ENCODE assay signal across 15 cellular contexts in the genomic region with DNA sequence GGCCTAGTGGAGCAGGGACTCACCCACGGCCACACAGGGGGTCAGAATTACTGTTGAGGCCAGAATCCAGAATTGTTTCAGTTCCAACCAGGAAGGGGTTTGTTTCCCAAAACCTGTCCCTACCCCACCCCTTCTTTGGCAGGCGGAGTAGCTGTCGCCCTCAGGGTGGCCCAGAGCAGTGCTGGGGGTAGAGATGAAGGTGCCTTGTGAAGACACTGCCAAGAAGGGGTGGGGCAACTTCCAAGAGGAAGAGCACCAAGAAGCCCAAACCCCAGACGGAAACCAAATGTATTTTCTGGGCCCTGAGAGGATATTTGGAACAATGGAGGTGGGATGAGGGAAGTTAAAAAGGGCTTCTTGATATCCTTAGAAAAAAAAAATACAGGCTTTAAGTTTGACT. TPM values are rescaled to one million over a fixed set of nuclear protein-coding genes. Genes with fewer than 3 reads are reported as not detected.
DNase-seq lines count a peak whose midpoint lies in the region; ATAC-seq and TF ChIP-seq lines count a peak whose summit lies in the region.
"Had no signal": no experiment of that assay in that cellular context is flagged by ENCODE, and none has a peak within 500 bp of the region (broad histone marks: within the 10 kb centered on the region; RNA-seq: fewer than 3 reads in every experiment).

No MANE protein-coding gene starts in this region.

- H3K27me3 Mint-ChIP-seq in MCF 10A (ENCODE audit: insufficient read depth, unreplicated experiment) = no peaks in the 10 kb centered on the region
- H3K27me3 Mint-ChIP-seq in activated naive CD4-positive, alpha-beta T cell treated with anti-CD3 and anti-CD28 coated beads, Interleukin-2, amount 10 ng/mL, durations not matched to agents 7 days and 5 days = peaks cover 11% of the 10 kb centered on the region
- H3K27me3 Mint-ChIP-seq: activated CD8-positive, alpha-beta memory T cell treated with anti-CD3 and anti-CD28 coated beads, Interleukin-2, amount 10 ng/mL, durations not matched to agents 7 days and 5 days; activated naive CD8-positive, alpha-beta T cell had no signal

- no peaks in the 10 kb centered on the region for H3K9me3 Mint-ChIP-seq in MCF 10A (ENCODE audit: unreplicated experiment)
- H3K9me3 Mint-ChIP-seq in activated naive CD4-positive, alpha-beta T cell treated with anti-CD3 and anti-CD28 coated beads, Interleukin-2, amount 10 ng/mL, durations not matched to agents 7 days and 5 days = no peaks in the 10 kb centered on the region

- no peak overlapping the region for H4K8ac ChIP-seq in trophoblast cell (ENCODE audit: low read depth, low read length)

- no peak overlapping the region for H2BK120ac ChIP-seq in trophoblast cell (ENCODE audit: insufficient read depth, low read length, poor library complexity)

- H3K4me3 Mint-ChIP-seq in MCF 10A (ENCODE audit: unreplicated experiment) = peak overlapping the region; percentile 10
- no peak overlapping the region for H3K4me3 Mint-ChIP-seq in activated naive CD4-positive, alpha-beta T cell treated with anti-CD3 and anti-CD28 coated beads, Interleukin-2, amount 10 ng/mL, durations not matched to agents 7 days and 5 days
- H3K4me3 Mint-ChIP-seq: activated CD8-positive, alpha-beta memory T cell treated with anti-CD3 and anti-CD28 coated beads, Interleukin-2, amount 10 ng/mL, durations not matched to agents 7 days and 5 days; activated naive CD8-positive, alpha-beta T cell had no signal

- H3K9ac ChIP-seq in mammary epithelial cell (ENCODE audit: insufficient read depth, low read length) = no peak overlapping the region
- H3K9ac ChIP-seq in trophoblast cell (ENCODE audit: low read length) = no peak overlapping the region

- H3K23ac ChIP-seq in trophoblast cell (ENCODE audit: low read length) = no peak overlapping the region

- no peak overlapping the region for H2BK5ac ChIP-seq in trophoblast cell (ENCODE audit: low read depth, low read length, poor library complexity)

- TF ChIP-seq POLR2A in upper lobe of left lung (IDR thresholded peaks at IDR 0.05) = no peak

- BruUV-seq in MCF 10A (replicated peaks; lab: Mats Ljungman, UMichigan) = no TSS peak
- BruUV-seq in mammary epithelial cell (replicated peaks; lab: Mats Ljungman, UMichigan) = no TSS peak

- peaks cover 79% of the 10 kb centered on the region for H3K79me2 ChIP-seq in mammary epithelial cell (ENCODE audit: insufficient read depth, low read length)
- peaks cover 52% of the 10 kb centered on the region for H3K79me2 ChIP-seq in trophoblast cell (ENCODE audit: control insufficient read depth, insufficient read depth, low read length, poor library complexity)

- H3K36me3 ChIP-seq in mammary epithelial cell (ENCODE audit: insufficient read depth, low read length) (no peaks in the 10 kb centered on the region), trophoblast cell (ENCODE audit: control insufficient read depth in 1 of 2, insufficient read depth in 2 of 2, low read length in 2 of 2) (peaks cover 30 to 43% of the 10 kb centered on the region in 2 experiments), upper lobe of left lung (peaks cover 0 to 6% (median 0%) of the 10 kb centered on the region in 4 donors)
- H3K36me3 ChIP-seq: SJCRH30 had no signal

- H3K14ac ChIP-seq in trophoblast cell (ENCODE audit: low read length) = no peak overlapping the region

- no peak overlapping the region for H2BK12ac ChIP-seq in trophoblast cell (ENCODE audit: low read length)

- no peaks in the 10 kb centered on the region for H3K27me3 ChIP-seq in mammary epithelial cell (ENCODE audit: insufficient read depth, low read length)
- H3K27me3 ChIP-seq in foreskin keratinocyte = no peaks in the 10 kb centered on the region
- H3K27me3 ChIP-seq in trophoblast cell (ENCODE audit: insufficient read depth, low read length) = no peaks in the 10 kb centered on the region
- no peaks in the 10 kb centered on the region for H3K27me3 ChIP-seq in upper lobe of left lung
- H3K27me3 ChIP-seq: SJCRH30 had no signal

- dilution Hi-C loops in mammary epithelial cell (cut with HindIII; ENCODE audit: low sequenced_read_pairs) = no loop called here

- H3K18ac ChIP-seq in trophoblast cell (ENCODE audit: low read length) = no peak overlapping the region

- peak overlapping the region; percentile 37 for H2AK5ac ChIP-seq in trophoblast cell (ENCODE audit: low read length)

- H4K20me1 ChIP-seq in mammary epithelial cell (ENCODE audit: insufficient read depth, low read length) = no peaks in the 10 kb centered on the region

- CTCF ChIA-PET in MCF 10A (lab: Yijun Ruan, JAX) (interaction anchor here (0.7 to 5.2 kb wide), 9 partner anchors 9 to 447 kb away, joined by 3 to 39 read pairs (median 5); no protein-coding TSS in a partner anchor), mammary epithelial cell (lab: Charles Lee; ENCODE audit: low non-redundant PET) (no interaction called here)
- CTCF ChIA-PET in activated naive CD4-positive, alpha-beta T cell treated with anti-CD3 and anti-CD28 coated beads, Interleukin-2, amount 10 ng/mL, durations not matched to agents 7 days and 5 days (lab: Charles Lee) = no interaction called here

- no peak overlapping the region for H3K4me3 ChIP-seq in mammary epithelial cell (replicated peaks in 1 of 3; ENCODE audit: insufficient read depth in 1 of 3, low read depth in 2 of 3, low read length in 3 of 3)
- no peak overlapping the region for H3K4me3 ChIP-seq in trophoblast cell (ENCODE audit: low read depth, low read length)
- no peak overlapping the region for H3K4me3 ChIP-seq in upper lobe of left lung
- H3K4me3 ChIP-seq: SJCRH30 had no signal

- peaks cover 83% of the 10 kb centered on the region for H3K4me1 Mint-ChIP-seq in MCF 10A (ENCODE audit: insufficient read depth, unreplicated experiment)
- no peaks in the 10 kb centered on the region for H3K4me1 Mint-ChIP-seq in activated naive CD4-positive, alpha-beta T cell treated with anti-CD3 and anti-CD28 coated beads, Interleukin-2, amount 10 ng/mL, durations not matched to agents 7 days and 5 days
- H3K4me1 Mint-ChIP-seq: activated CD8-positive, alpha-beta memory T cell treated with anti-CD3 and anti-CD28 coated beads, Interleukin-2, amount 10 ng/mL, durations not matched to agents 7 days and 5 days had no signal

- WGBS in mammary epithelial cell (ENCODE audit: low coverage, missing lambda C conversion rate) = 60% methylated on average over 4 of the region's 4 CpGs
- no CpG with 5 or more reads among the region's 4 CpGs for WGBS in trophoblast cell (ENCODE audit: extremely low coverage, insufficient coverage, insufficient read length)
- WGBS in upper lobe of left lung, 2 donors = 52 to 59% methylated on average over 4 of the region's 4 CpGs

- intact Hi-C loops in MCF 10A (cut with micrococcal nuclease) (no loop called here), mammary epithelial cell (cut with micrococcal nuclease) (no loop called here)

- H3K27ac ChIP-seq in mammary epithelial cell (ENCODE audit: insufficient read depth, low read depth, low read length) = no peak overlapping the region
- H3K27ac ChIP-seq in foreskin keratinocyte = peak overlapping the region; percentile 38
- H3K27ac ChIP-seq in trophoblast cell (ENCODE audit: low read depth, low read length) = peak overlapping the region; percentile 10
- H3K27ac ChIP-seq in upper lobe of left lung = peak overlapping the region; percentile 61 to 84 (median 83)
- H3K27ac ChIP-seq: 22Rv1 had no signal

- no peak overlapping the region for H4K91ac ChIP-seq in trophoblast cell (ENCODE audit: low read depth, low read length)

- H3K4ac ChIP-seq in trophoblast cell (ENCODE audit: low read depth, low read length) = peak overlapping the region; percentile 71

- TF ChIP-seq CTCF in MCF 10A (IDR thresholded peaks at IDR 0.05; ENCODE audit: unreplicated experiment) = no peak
- no peak for TF ChIP-seq CTCF in mammary epithelial cell (conservative IDR thresholded peaks at IDR 0.05 in 1 of 2, IDR thresholded peaks at IDR 0.05 in 1 of 2; ENCODE audit: extremely low read depth in 1 of 2, insufficient read depth in 1 of 2, low read depth in 1 of 2, low read length in 2 of 2)
- no peak for TF ChIP-seq CTCF in foreskin keratinocyte (conservative IDR thresholded peaks at IDR 0.05)
- no peak for TF ChIP-seq CTCF in upper lobe of left lung (IDR thresholded peaks at IDR 0.05)

- H4K12ac ChIP-seq in trophoblast cell (ENCODE audit: low read depth, low read length) = no peak overlapping the region

- H3K36me3 Mint-ChIP-seq in MCF 10A (ENCODE audit: insufficient read depth, unreplicated experiment) = peaks cover 34% of the 10 kb centered on the region
- H3K36me3 Mint-ChIP-seq in activated naive CD4-positive, alpha-beta T cell treated with anti-CD3 and anti-CD28 coated beads, Interleukin-2, amount 10 ng/mL, durations not matched to agents 7 days and 5 days = no peaks in the 10 kb centered on the region
- H3K36me3 Mint-ChIP-seq: activated CD8-positive, alpha-beta memory T cell treated with anti-CD3 and anti-CD28 coated beads, Interleukin-2, amount 10 ng/mL, durations not matched to agents 7 days and 5 days; activated naive CD8-positive, alpha-beta T cell had no signal

- ATAC-seq in foreskin keratinocyte = no peak
- ATAC-seq in upper lobe of left lung (ENCODE audit: low FRiP score in 2 of 2) = no peak
- ATAC-seq in HG03095 (IDR thresholded peaks at IDR 0.05; ENCODE audit: unreplicated experiment) = no peak
- ATAC-seq: activated CD8-positive, alpha-beta memory T cell treated with anti-CD3 and anti-CD28 coated beads, Interleukin-2, amount 10 ng/mL, durations not matched to agents 7 days and 5 days had no signal

- H2AFZ ChIP-seq in mammary epithelial cell (ENCODE audit: low read depth, low read length) (no peak overlapping the region), trophoblast cell (ENCODE audit: insufficient read depth, low read length, poor library complexity) (no peak overlapping the region)

- no peak for TF ChIP-seq EP300 in upper lobe of left lung (IDR thresholded peaks at IDR 0.05)

- H3K79me1 ChIP-seq in trophoblast cell (ENCODE audit: low read length) = peaks cover 23% of the 10 kb centered on the region

- H3K27ac Mint-ChIP-seq in MCF 10A (ENCODE audit: low read depth, unreplicated experiment) = peak overlapping the region; percentile 94
- no peak overlapping the region for H3K27ac Mint-ChIP-seq in activated naive CD4-positive, alpha-beta T cell treated with anti-CD3 and anti-CD28 coated beads, Interleukin-2, amount 10 ng/mL, durations not matched to agents 7 days and 5 days
- H3K27ac Mint-ChIP-seq: activated CD8-positive, alpha-beta memory T cell treated with anti-CD3 and anti-CD28 coated beads, Interleukin-2, amount 10 ng/mL, durations not matched to agents 7 days and 5 days; activated naive CD8-positive, alpha-beta T cell had no signal

- H3K9me3 ChIP-seq in mammary epithelial cell (replicated peaks; ENCODE audit: insufficient read depth, low read length) (no peaks in the 10 kb centered on the region), trophoblast cell (ENCODE audit: insufficient read depth, low read depth, low read length) (no peaks in the 10 kb centered on the region), upper lobe of left lung (no peaks in the 10 kb centered on the region)
- H3K9me3 ChIP-seq: SJCRH30 had no signal

- peaks cover 71% of the 10 kb centered on the region for H3K4me1 ChIP-seq in mammary epithelial cell (ENCODE audit: insufficient read depth, low read length)
- H3K4me1 ChIP-seq in foreskin keratinocyte = peaks cover 48% of the 10 kb centered on the region
- peaks cover 52 to 61% of the 10 kb centered on the region in 2 experiments for H3K4me1 ChIP-seq in trophoblast cell (ENCODE audit: control insufficient read depth in 1 of 2, insufficient read depth in 2 of 2, low read length in 2 of 2)
- H3K4me1 ChIP-seq in upper lobe of left lung = peaks cover 59 to 70% (median 63%) of the 10 kb centered on the region in 4 donors

- peak; percentile 30 for DNase-seq in MCF 10A (ENCODE audit: unreplicated experiment)
- DNase-seq in mammary epithelial cell = no peak
- no peak for DNase-seq in foreskin keratinocyte
- no peak for DNase-seq in trophoblast cell
- DNase-seq in upper lobe of left lung = no peak
- no peak for DNase-seq in activated naive CD4-positive, alpha-beta T cell treated with anti-CD3 and anti-CD28 coated beads, Interleukin-2, amount 10 ng/mL, durations not matched to agents 7 days and 5 days
- DNase-seq in hippocampal formation (lab: John Stamatoyannopoulos, UW) = no peak
- DNase-seq: activated CD8-positive, alpha-beta memory T cell treated with anti-CD3 and anti-CD28 coated beads, Interleukin-2, amount 10 ng/mL, durations not matched to agents 7 days and 5 days; Calu3; NCI-H1417 treated with DMSO at 0.1 percent for 48 hours; NCI-H774; SJCRH30 had no signal

- H3K4me2 ChIP-seq in mammary epithelial cell (ENCODE audit: insufficient read depth, low read depth, low read length) = no peak overlapping the region
- no peak overlapping the region for H3K4me2 ChIP-seq in trophoblast cell (ENCODE audit: low read length)

- POLR2A ChIA-PET in MCF 10A (lab: Yijun Ruan, JAX) = interaction anchor here (0.9 to 5.5 kb wide), 8 partner anchors 10 to 47 kb away, joined by 3 to 45 read pairs (median 20); partner anchors contain the start of gene RPS14

- in situ Hi-C loops in mammary epithelial cell (cut with MboI; ENCODE audit: low sequenced_read_pairs in 2 of 2) = no loop called here

RNA-seq across cellular contexts. Expression of gene NDST1, which starts 11.4 kb away (rescaled TPM):
- 68.9 and 79.3 TPM in 2 replicates for total RNA-seq in MCF 10A (2022)
- total RNA-seq in mammary epithelial cell = 100 to 1,000 TPM; 114 to 128 TPM
- polyA plus RNA-seq in mammary epithelial cell = 43.2 TPM
- 101 TPM for polyA minus RNA-seq in mammary epithelial cell
- total RNA-seq in foreskin keratinocyte = 53.4 and 56.2 TPM in 2 replicates
- polyA plus RNA-seq in foreskin keratinocyte = 15.3 and 16.8 TPM in 2 replicates
- 98.1 and 98.9 TPM in 2 replicates for polyA plus RNA-seq in trophoblast cell (2013)
- total RNA-seq in upper lobe of left lung = 100 to 1,000 TPM in 5 of 6 donors, 10 to 100 TPM in 1; 81.7 to 265 (median 166) TPM

RNA-seq across cellular contexts. Expression of gene RPS14, which starts 47.0 kb away (rescaled TPM):
- 5,481 and 5,921 TPM in 2 replicates for total RNA-seq in MCF 10A (2022)
- 1,000 to 10,000 TPM; 1,819 to 2,158 TPM for total RNA-seq in mammary epithelial cell
- 6,134 TPM for polyA plus RNA-seq in mammary epithelial cell
- 1,433 TPM for polyA minus RNA-seq in mammary epithelial cell
- 2,193 and 2,437 TPM in 2 replicates for total RNA-seq in foreskin keratinocyte
- polyA plus RNA-seq in foreskin keratinocyte = 3,381 and 3,638 TPM in 2 replicates
- 2,982 and 3,060 TPM in 2 replicates for polyA plus RNA-seq in trophoblast cell (2013)
- total RNA-seq in upper lobe of left lung = 1,000 to 10,000 TPM in 5 of 6 donors, 100 to 1,000 TPM in 1; 806 to 1,982 (median 1,727) TPM
